8 cellular contexts compared by ENCODE assay signal in the genomic region with DNA sequence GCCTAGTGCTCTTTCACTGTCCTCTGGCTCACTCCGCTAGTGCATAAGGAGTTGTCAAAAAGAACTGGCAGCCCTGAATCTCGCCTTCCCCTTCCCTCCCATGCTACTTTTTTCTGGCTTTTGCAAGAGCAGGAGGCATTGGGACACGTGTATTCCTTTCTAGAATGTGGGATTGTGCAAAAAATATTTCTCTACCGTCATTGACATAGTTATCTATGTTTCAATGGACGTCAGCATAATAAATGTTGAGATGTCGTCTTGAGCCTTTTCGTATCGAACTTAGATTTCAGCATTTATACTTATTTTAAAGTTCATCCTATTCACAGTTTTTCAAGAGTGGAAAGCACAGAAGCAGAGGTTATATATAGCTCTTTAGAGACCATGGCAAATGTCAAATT. TPM values are rescaled to one million over a fixed set of nuclear protein-coding genes. Genes with fewer than 3 reads are reported as not detected.
DNase-seq lines count a peak whose midpoint lies in the region; ATAC-seq and TF ChIP-seq lines count a peak whose summit lies in the region.

No MANE protein-coding gene starts in this region.

- H3K27ac ChIP-seq in A673 (ENCODE audit: low read depth, low read length, poor library complexity, severe bottlenecking) (peak overlapping the region; percentile 100), muscle layer of duodenum (ENCODE audit: low read length) (peak overlapping the region; percentile 82)

- POLR2A ChIA-PET in A673 (lab: Charles Lee; ENCODE audit: low non-redundant PET) = no interaction called here

- H3K4me3 ChIP-seq in A673 (ENCODE audit: low read depth, low read length, poor library complexity, severe bottlenecking) (peak overlapping the region; percentile 68), choroid plexus epithelial cell (ENCODE audit: low read depth, low read length) (peak overlapping the region; percentile 86), muscle layer of duodenum (ENCODE audit: low read depth in 1 of 2, low read length in 2 of 2) (peak overlapping the region; percentile 84 to 92)
- peak overlapping the region; percentile 83 for H3K4me3 ChIP-seq in Jurkat, Clone E6-1 (ENCODE audit: low read length)

- H3K36me3 ChIP-seq in A673 (ENCODE audit: insufficient read depth, low read length, poor library complexity, severe bottlenecking) (peaks cover 32% of the 10 kb centered on the region), muscle layer of duodenum (ENCODE audit: control insufficient read depth in 1 of 2, insufficient read depth in 2 of 2, low read length in 2 of 2) (peaks cover 22 to 27% of the 10 kb centered on the region in 2 donors)

- H3K4me1 ChIP-seq in A673 (ENCODE audit: insufficient read depth, low read length, poor library complexity, severe bottlenecking) = peaks cover 6% of the 10 kb centered on the region
- peaks cover 0 to 18% of the 10 kb centered on the region in 2 donors for H3K4me1 ChIP-seq in muscle layer of duodenum (ENCODE audit: control insufficient read depth in 1 of 2, insufficient read depth in 2 of 2, low read length in 2 of 2)

- no peaks in the 10 kb centered on the region for H3K27me3 ChIP-seq in A673 (replicated peaks; ENCODE audit: insufficient read depth, low read depth, low read length, poor library complexity)
- no peaks in the 10 kb centered on the region for H3K27me3 ChIP-seq in muscle layer of duodenum (ENCODE audit: low read depth, low read length)

- TF ChIP-seq CTCF in A673 (conservative IDR thresholded peaks at IDR 0.05; ENCODE audit: low read depth, low read length) = no peak
- no peak for TF ChIP-seq CTCF in choroid plexus epithelial cell (conservative IDR thresholded peaks at IDR 0.05; ENCODE audit: low read depth, low read length)

- in situ Hi-C loops in KBM-7 (cut with MboI; ENCODE audit: low pct_unique_long_range_greater_than_20kb, low sequenced_read_pairs) = no loop called here

- no TSS peak for BruUV-seq in A673 (replicated peaks; lab: Mats Ljungman, UMichigan)

- DNase-seq in A673 (ENCODE audit: low spot score) = no peak
- DNase-seq in Jurkat, Clone E6-1 (ENCODE audit: low read depth, low spot score) = no peak
- no peak for DNase-seq in choroid plexus epithelial cell (ENCODE audit: low read depth)
- no peak for DNase-seq in KBM-7
- no peak for DNase-seq in NCI-H2227 treated with DMSO at 0.1 percent for 48 hours (lab: John Stamatoyannopoulos, UW)

- no peak for TF ChIP-seq POLR2A in GM18505 (IDR thresholded peaks at IDR 0.05; ENCODE audit: borderline replicate concordance, extremely low read depth, insufficient read depth, insufficient read length)

- ATAC-seq in GM19328 (IDR thresholded peaks at IDR 0.05; ENCODE audit: unreplicated experiment) (no peak), GM18505 (IDR thresholded peaks at IDR 0.05; ENCODE audit: unreplicated experiment) (no peak)

- intact Hi-C loops in A673 (cut with micrococcal nuclease; ENCODE audit: unreplicated experiment) = loop anchor here (5.0 kb wide), 1 partner anchor 581 kb away; no protein-coding TSS in a partner anchor

- H3K9me3 ChIP-seq in A673 (ENCODE audit: low read depth, low read length, poor library complexity, severe bottlenecking) = no peaks in the 10 kb centered on the region
- no peaks in the 10 kb centered on the region for H3K9me3 ChIP-seq in muscle layer of duodenum (ENCODE audit: control insufficient read depth in 1 of 2, low read length in 2 of 2)

- CTCF ChIA-PET in A673 (lab: Charles Lee) = no interaction called here

RNA-seq across cellular contexts. Expression of a gene that starts 0.7 kb away (rescaled TPM):
- 12.1 and 16.1 TPM in 2 replicates for total RNA-seq in A673 (2021)
- 22.0 TPM for polyA plus RNA-seq in Jurkat, Clone E6-1 (2012; ENCODE audit: insufficient read depth, insufficient read length)

RNA-seq across cellular contexts. Expression of a gene that starts 37.2 kb away (rescaled TPM):
- total RNA-seq in A673 (2021) = 0.15 TPM in 1 of 2 replicates, not detected in the other
- 0.87 TPM for polyA plus RNA-seq in Jurkat, Clone E6-1 (2012; ENCODE audit: insufficient read depth, insufficient read length)
